Comparison of ENCODE assay signal across 14 cellular contexts in the genomic region with DNA sequence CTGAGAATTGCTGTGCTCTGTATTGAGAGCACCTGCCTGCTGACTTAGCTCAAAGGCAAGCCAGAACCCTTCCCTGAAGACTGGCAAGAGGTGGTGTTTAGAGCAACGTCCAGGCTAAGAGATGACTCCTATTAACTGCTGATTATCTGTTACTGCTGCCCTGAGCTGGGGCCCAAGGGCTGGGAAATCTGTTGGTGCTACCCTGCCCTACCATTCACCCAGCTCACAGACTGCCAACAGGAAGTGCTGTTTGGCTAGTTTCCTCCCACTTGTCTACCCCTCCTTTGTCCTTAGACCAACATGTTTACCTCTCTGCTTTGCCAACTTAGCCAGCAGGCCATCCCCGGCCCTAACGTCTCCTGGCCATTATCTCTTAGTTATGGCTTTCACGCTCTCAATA. TPM values are rescaled to one million over a fixed set of nuclear protein-coding genes. Genes with fewer than 3 reads are reported as not detected.
DNase-seq lines count a peak whose midpoint lies in the region; ATAC-seq, FAIRE-seq and TF ChIP-seq lines count a peak whose summit lies in the region.
"Had no signal": no experiment of that assay in that cellular context is flagged by ENCODE, and none has a peak within 500 bp of the region (broad histone marks: within the 10 kb centered on the region; RNA-seq: fewer than 3 reads in every experiment).

No MANE protein-coding gene starts in this region.

- no peak overlapping the region for H3K4me3 Mint-ChIP-seq in activated B cell treated with CpG ODN at 0.5 μM for 24 hours

- H3K27me3 ChIP-seq in left lung (no peaks in the 10 kb centered on the region), MG63 (no peaks in the 10 kb centered on the region)
- H3K27me3 ChIP-seq: brain microvascular endothelial cell had no signal

- intact Hi-C loops in activated B cell treated with CpG ODN at 0.5 μM for 24 hours (cut with micrococcal nuclease), result no loop called here
- intact Hi-C loops in left lung (cut with DNase I), result no loop called here

- ATAC-seq in activated B cell treated with CpG ODN at 0.5 μM for 24 hours (ENCODE audit: low read depth) (no peak), left lung (no peak), HG03460 (IDR thresholded peaks at IDR 0.05; ENCODE audit: unreplicated experiment) (no peak)

- CTCF ChIA-PET in activated B cell treated with CpG ODN at 0.5 μM for 24 hours (lab: Charles Lee), result interaction anchor here (0.8 to 1.4 kb wide), 2 partner anchors 13 to 636 kb away, joined by 3 read pairs; no protein-coding TSS in a partner anchor

- H3K4me1 ChIP-seq in left lung, result peaks cover 23 to 66% of the 10 kb centered on the region in 2 donors

- peak overlapping the region; percentile 75 for H3K27ac Mint-ChIP-seq in activated B cell treated with CpG ODN at 0.5 μM for 24 hours

- peaks cover 52% of the 10 kb centered on the region for H3K36me3 Mint-ChIP-seq in activated B cell treated with CpG ODN at 0.5 μM for 24 hours (ENCODE audit: low read depth)

- POLR2A ChIA-PET in activated B cell treated with CpG ODN at 0.5 μM for 24 hours (lab: Charles Lee), result interaction anchor here (0.5 to 1.3 kb wide), 2 partner anchors 13 to 49 kb away, joined by 3 read pairs; no protein-coding TSS in a partner anchor

- peak; percentile 76 for FAIRE-seq in GM12891 (lab: Jason Lieb, UNC)

- H3K36me3 ChIP-seq in left lung, result peaks cover 0 to 56% of the 10 kb centered on the region in 2 donors
- peaks cover 82% of the 10 kb centered on the region for H3K36me3 ChIP-seq in MG63

- H3K4me3 ChIP-seq in left lung (no peak overlapping the region), MG63 (no peak overlapping the region)

- H3K4me1 Mint-ChIP-seq in activated B cell treated with CpG ODN at 0.5 μM for 24 hours, result peaks cover 68% of the 10 kb centered on the region

- peak overlapping the region; percentile 30; the same call in 1 of the 2 replicates for H3K27ac ChIP-seq in 22Rv1
- H3K27ac ChIP-seq in left lung, result peak overlapping the region; percentile 29 to 77
- H3K27ac ChIP-seq: brain microvascular endothelial cell had no signal

- no peaks in the 10 kb centered on the region for H3K9me3 Mint-ChIP-seq in activated B cell treated with CpG ODN at 0.5 μM for 24 hours

- TF ChIP-seq POLR2A in GM12891 (IDR thresholded peaks at IDR 0.05; ENCODE audit: low read depth, low read length), result no peak

- TF ChIP-seq CTCF in 22Rv1 (IDR thresholded peaks at IDR 0.05) (no peak), activated B cell treated with CpG ODN at 0.5 μM for 24 hours (IDR thresholded peaks at IDR 0.05) (no peak), left lung (IDR thresholded peaks at IDR 0.05) (no peak)

- H3K27me3 Mint-ChIP-seq in activated B cell treated with CpG ODN at 0.5 μM for 24 hours, result no peaks in the 10 kb centered on the region

- DNase-seq in GM12891 (ENCODE audit: insufficient read length, low spot score) (no peak), activated B cell treated with CpG ODN at 0.5 μM for 24 hours (no peak), left lung (peak in 1 of 2 donors; percentile 29), MG63 (no peak), T-helper 9 cell (no peak), middle frontal gyrus (ENCODE audit: extremely low spot score, low spot score) (no peak)
- DNase-seq: activated CD4-positive, alpha-beta T cell treated with anti-CD3 and anti-CD28 coated beads, Interleukin-2, amount 50 U/mL, for 1 hour; brain microvascular endothelial cell; Caco-2; kidney glomerular epithelial cell; NCI-H226; retina had no signal

- H3K9me3 ChIP-seq in left lung (no peaks in the 10 kb centered on the region), MG63 (no peaks in the 10 kb centered on the region)
- H3K9me3 ChIP-seq: Caco-2 had no signal

TF ChIP-seq in GM12891, 5 proteins besides CTCF, POLR2A, EP300 and RAD21:
- TF ChIP-seq SPI1 (IDR thresholded peaks at IDR 0.05; ENCODE audit: low read depth, low read length), result 0 out of 2 replicates have a peak, but pooled peaks have one; percentile 12
- no peak for TF ChIP-seq POLR2AphosphoS5 (IDR thresholded peaks at IDR 0.05; ENCODE audit: low read depth, low read length)
- no peak for TF ChIP-seq POU2F2 (IDR thresholded peaks at IDR 0.05; ENCODE audit: low read depth, low read length)

RNA-seq across cellular contexts. Expression of a gene that starts 6.9 kb away (rescaled TPM):
- 28.4 TPM for polyA plus RNA-seq in GM12891 (2012; ENCODE audit: low read depth, missing spikeins)
- total RNA-seq in activated B cell treated with CpG ODN at 0.5 μM for 24 hours (35.6 and 36.3 TPM in 2 replicates), left lung (10 to 100 TPM; 30.3 to 36.2 TPM)
- total RNA-seq in MG63 (2014; rRNA removed; shearing (Covaris generic); ENCODE audit: low replicate concordance), result 50.3 and 61.3 TPM in 2 replicates

RNA-seq across cellular contexts. Expression of a gene that starts 7.0 kb away (rescaled TPM):
- 175 TPM for polyA plus RNA-seq in GM12891 (2012; ENCODE audit: low read depth, missing spikeins)
- total RNA-seq in activated B cell treated with CpG ODN at 0.5 μM for 24 hours, result 141 and 160 TPM in 2 replicates
- 100 to 1,000 TPM in 1 of 2 donors, 10 to 100 TPM in 1; 87.8 to 154 TPM for total RNA-seq in left lung
- 914 and 924 TPM in 2 replicates for total RNA-seq in MG63 (2014; rRNA removed; shearing (Covaris generic); ENCODE audit: low replicate concordance)

RNA-seq across cellular contexts. Expression of a gene that starts 15.1 kb away (rescaled TPM):
- polyA plus RNA-seq in GM12891 (2012; ENCODE audit: low read depth, missing spikeins), result 11.9 TPM
- 7.6 and 9.1 TPM in 2 replicates for total RNA-seq in activated B cell treated with CpG ODN at 0.5 μM for 24 hours
- total RNA-seq in left lung, result 10 to 100 TPM; 10.8 to 12.4 TPM
- 52.9 and 53.3 TPM in 2 replicates for total RNA-seq in MG63 (2014; rRNA removed; shearing (Covaris generic); ENCODE audit: low replicate concordance)

RNA-seq across cellular contexts. Expression of a gene that starts 54.9 kb away (rescaled TPM):
- 139 TPM for polyA plus RNA-seq in GM12891 (2012; ENCODE audit: low read depth, missing spikeins)
- total RNA-seq in activated B cell treated with CpG ODN at 0.5 μM for 24 hours (88.0 and 89.7 TPM in 2 replicates), left lung (100 to 1,000 TPM; 133 to 155 TPM)
- 296 and 502 TPM in 2 replicates for total RNA-seq in MG63 (2014; rRNA removed; shearing (Covaris generic); ENCODE audit: low replicate concordance)
